ENCODE assay signal across 25 cellular contexts in the genomic region with DNA sequence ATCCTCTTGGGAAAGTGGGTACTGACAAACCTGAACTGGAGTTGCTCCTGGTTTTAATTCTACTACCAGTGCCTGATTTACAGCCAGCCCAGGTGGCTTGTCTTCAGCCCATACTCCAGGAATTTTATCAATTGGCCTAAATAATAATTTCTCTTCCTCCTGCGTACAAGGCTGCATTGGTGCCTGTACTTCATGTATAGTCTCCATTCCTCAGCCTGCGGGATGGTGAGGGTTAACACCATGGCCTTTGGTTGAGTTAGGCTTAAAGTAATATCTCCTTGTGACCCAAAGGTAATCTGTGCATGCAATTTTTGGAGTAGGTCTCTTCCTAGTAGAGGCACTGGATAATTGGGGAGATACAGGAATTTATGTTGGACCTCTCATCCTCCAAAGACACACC. TPM values are rescaled to one million over a fixed set of nuclear protein-coding genes. Genes with fewer than 3 reads are reported as not detected.
A peak's percentile ranks its signal among the peaks of the same experiment; 100 is the strongest.
DNase-seq lines count a peak whose midpoint lies in the region; ATAC-seq, FAIRE-seq and TF ChIP-seq lines count a peak whose summit lies in the region.
"Had no signal": no experiment of that assay in that cellular context is flagged by ENCODE, and none has a peak within 500 bp of the region (broad histone marks: within the 10 kb centered on the region; RNA-seq: fewer than 3 reads in every experiment).

No MANE protein-coding gene starts in this region.

- intact Hi-C loops in HepG2 (cut with micrococcal nuclease; ENCODE audit: unreplicated experiment) (no loop called here), right lobe of liver (cut with DNase I) (no loop called here), testis (cut with DNase I; ENCODE audit: low total_unique reads) (no loop called here)

- in situ Hi-C loops in HepG2 (cut with HindIII; ENCODE audit: extremely low pct_ligation_motif_present, low pct_unique_long_range_greater_than_20kb), result no loop called here

- no peak for FAIRE-seq in HepG2 (lab: Jason Lieb, UNC)
- FAIRE-seq: A549, D721Med, GM12878, H54 had no signal

- H3K36me3 ChIP-seq in HepG2 (replicated peaks in 1 of 2; ENCODE audit: control insufficient read depth in 1 of 2, insufficient read depth in 2 of 2, low read length in 2 of 2) (peaks cover 0 to 21% of the 10 kb centered on the region in 2 experiments; a peak in 3 of 5 replicates), right lobe of liver (no peaks in the 10 kb centered on the region), testis (ENCODE audit: low read depth, missing control alignments) (no peaks in the 10 kb centered on the region)
- H3K36me3 ChIP-seq: BE2C, HAP-1 had no signal

- no peak for TF ChIP-seq EP300 in HepG2 (IDR thresholded peaks at IDR 0.05; ENCODE audit: low read depth in 2 of 2, low read length in 2 of 2)
- no peak for TF ChIP-seq EP300 in HepG2 (CRISPR knock-in tag; IDR thresholded peaks at IDR 0.05; ENCODE audit: borderline replicate concordance)

- H3K9me3 Mint-ChIP-seq in neural crest cell, result peaks cover 32% of the 10 kb centered on the region

- no peak overlapping the region for H3K4me2 ChIP-seq in HepG2 (ENCODE audit: low read depth, low read length)
- H3K4me2 ChIP-seq: A549; BLaER1 treated with 17β-estradiol and CSF1 and Interleukin-3, amounts not matched to agents 10 nM and 100 nM had no signal

- CTCF ChIA-PET in HepG2 (lab: Yijun Ruan, JAX; ENCODE audit: low intra/inter-chr PET ratio, low total read pairs), result no interaction called here

- H3K9me3 ChIP-seq in HepG2 (ENCODE audit: low read length) (peaks cover 29% of the 10 kb centered on the region; the same call in 1 of the 2 replicates), right lobe of liver (peaks cover 0 to 7% (median 0%) of the 10 kb centered on the region in 4 donors), testis (no peaks in the 10 kb centered on the region)
- H3K9me3 ChIP-seq: BE2C had no signal

- H3K4me1 ChIP-seq in HepG2 (ENCODE audit: insufficient read depth, low read length), result peaks cover 43% of the 10 kb centered on the region
- H3K4me1 ChIP-seq in right lobe of liver, result no peaks in the 10 kb centered on the region
- H3K4me1 ChIP-seq in testis, result peaks cover 33% of the 10 kb centered on the region
- H3K4me1 ChIP-seq: A549, BE2C, HAP-1 had no signal

- POLR2A ChIA-PET in HepG2 (lab: Yijun Ruan, JAX), result no interaction called here

- WGBS in HepG2 (ENCODE audit: low lambda C conversion rate), result 97% methylated on average over 2 of the region's 2 CpGs
- no CpG with 5 or more reads among the region's 2 CpGs for WGBS in right lobe of liver (ENCODE audit: insufficient coverage, low coverage, low lambda C conversion rate, missing lambda C conversion rate)
- 94 to 97% methylated on average over 2 of the region's 2 CpGs for WGBS in testis, 2 donors

- TF ChIP-seq CTCF in HepG2 (CRISPR knock-in tag; IDR thresholded peaks at IDR 0.05), result no peak
- no peak for TF ChIP-seq CTCF in right lobe of liver (IDR thresholded peaks at IDR 0.05)
- TF ChIP-seq CTCF in neural crest cell (conservative IDR thresholded peaks at IDR 0.05), result no peak
- TF ChIP-seq CTCF in testis (IDR thresholded peaks at IDR 0.05), result no peak

- ATAC-seq in HepG2, result no peak
- no peak for ATAC-seq in right lobe of liver
- ATAC-seq in GM19023 (IDR thresholded peaks at IDR 0.05; ENCODE audit: unreplicated experiment), result no peak
- ATAC-seq: A549, GM12878 had no signal

- no peaks in the 10 kb centered on the region for H4K20me1 ChIP-seq in HepG2 (ENCODE audit: insufficient read depth, low read length)

- peaks cover 88% of the 10 kb centered on the region for H3K36me3 Mint-ChIP-seq in neural crest cell (ENCODE audit: low read depth)

- no peaks in the 10 kb centered on the region for H3K4me1 Mint-ChIP-seq in neural crest cell

- no peak for TF ChIP-seq RAD21 in HepG2 (CRISPR knock-in tag; IDR thresholded peaks at IDR 0.05)

- TF ChIP-seq POLR2A in HepG2 (IDR thresholded peaks at IDR 0.05; ENCODE audit: insufficient read depth in 1 of 2, low read depth in 2 of 2, low read length in 2 of 2), result no peak
- TF ChIP-seq POLR2A in right lobe of liver (IDR thresholded peaks at IDR 0.05), result no peak
- no peak for TF ChIP-seq POLR2A in testis (IDR thresholded peaks at IDR 0.05)

- H3K4me3 Mint-ChIP-seq in neural crest cell, result peak overlapping the region; percentile 45
- H3K4me3 Mint-ChIP-seq: CD14-positive monocyte; CD4-positive, alpha-beta T cell; CD8-positive, alpha-beta memory T cell; HFFc6 had no signal

- H3K27ac ChIP-seq in HepG2 (ENCODE audit: extremely low read length, insufficient read depth, low read length), result no peak overlapping the region
- no peak overlapping the region for H3K27ac ChIP-seq in right lobe of liver
- H3K27ac ChIP-seq in testis, result peak overlapping the region; percentile 47 to 75
- H3K27ac ChIP-seq: A549; BLaER1 treated with 17β-estradiol and CSF1 and Interleukin-3, amounts not matched to agents 10 nM and 100 nM had no signal

- no peak overlapping the region for H3K9ac ChIP-seq in HepG2 (ENCODE audit: insufficient read depth, low read depth, low read length)
- H3K9ac ChIP-seq: BLaER1 treated with 17β-estradiol and CSF1 and Interleukin-3, amounts not matched to agents 10 nM and 100 nM had no signal

- DNase-seq in HepG2 (ENCODE audit: low spot score) (no peak), right lobe of liver (no peak), neural crest cell (ENCODE audit: low read depth, low spot score) (no peak), testis (no peak), nucleus accumbens (lab: John Stamatoyannopoulos, UW) (no peak)
- DNase-seq: 8988T; ACHN; AML-193; BE2C; CD4-positive, alpha-beta T cell; CD8-positive, alpha-beta memory T cell; DMS 273 treated with DMSO at 0.1 percent for 48 hours; DMS79; EL; GDM1; GOT3; HFFc6 had no signal

- H3K27ac Mint-ChIP-seq in neural crest cell (ENCODE audit: unreplicated experiment), result no peak overlapping the region
- H3K27ac Mint-ChIP-seq: CD14-positive monocyte; CD4-positive, alpha-beta T cell; CD8-positive, alpha-beta memory T cell; HFFc6 had no signal

- H3K4me3 ChIP-seq in HepG2 (replicated peaks in 1 of 3; ENCODE audit: insufficient read depth in 1 of 3, low read depth in 2 of 3, low read length in 3 of 3) (no peak overlapping the region), right lobe of liver (no peak overlapping the region), testis (no peak overlapping the region)
- H3K4me3 ChIP-seq: A549, GM12878, HAP-1 had no signal

- no peak overlapping the region for H2AFZ ChIP-seq in HepG2 (ENCODE audit: low read length)

- H3K27me3 ChIP-seq in HepG2 (ENCODE audit: control insufficient read depth in 1 of 2, insufficient read depth in 2 of 2, low read length in 2 of 2) (no peaks in the 10 kb centered on the region), right lobe of liver (no peaks in the 10 kb centered on the region), testis (no peaks in the 10 kb centered on the region)
- H3K27me3 ChIP-seq: BE2C; BLaER1 treated with 17β-estradiol and CSF1 and Interleukin-3, amounts not matched to agents 10 nM and 100 nM had no signal

- H3K79me2 ChIP-seq in HepG2 (ENCODE audit: insufficient read depth, low read length), result peaks cover 7% of the 10 kb centered on the region

- no peaks in the 10 kb centered on the region for H3K27me3 Mint-ChIP-seq in neural crest cell (ENCODE audit: low read depth)
- H3K27me3 Mint-ChIP-seq: CD4-positive, alpha-beta T cell; CD8-positive, alpha-beta memory T cell had no signal

- BruUV-seq in HepG2 (replicated peaks; lab: Mats Ljungman, UMichigan), result no TSS peak

RNA-seq across cellular contexts. Expression of a gene that starts 5.5 kb away (rescaled TPM):
- 3.9 and 6.6 TPM in 2 replicates for total RNA-seq in HepG2 (2016; rRNA removed; fragmentation: Illumina TruSeq; extraction: Trizol)
- total RNA-seq in HepG2 (2016; cell fraction: cytosol; rRNA removed; fragmentation: Illumina TruSeq; extraction: Trizol; ENCODE audit: low read depth), result 0.18 and 0.51 TPM in 2 replicates
- 4.1 and 5.5 TPM in 2 replicates for total RNA-seq in HepG2 (2016; cell fraction: insoluble cytoplasmic fraction; rRNA removed; fragmentation: Illumina TruSeq; extraction: Trizol)
- total RNA-seq in HepG2 (2016; cell fraction: membrane; rRNA removed; fragmentation: Illumina TruSeq; extraction: Trizol), result 0.86 and 1.3 TPM in 2 replicates
- total RNA-seq in HepG2 (2016; cell fraction: nucleus; rRNA removed; fragmentation: Illumina TruSeq; extraction: Trizol), result 17.8 and 18.6 TPM in 2 replicates
- 20.0 and 20.4 TPM in 2 replicates for polyA plus RNA-seq in HepG2 (2011; rRNA removed)
- polyA plus RNA-seq in HepG2 (2011; cell fraction: cytosol; rRNA removed), result 2.5 and 4.6 TPM in 2 replicates
- polyA plus RNA-seq in HepG2 (2011; cell fraction: nucleus; rRNA removed), result 32.2 and 47.0 TPM in 2 replicates
- polyA plus RNA-seq in HepG2 (2012), result 11.3 and 17.9 TPM in 2 replicates
- 0.15 and 0.19 TPM in 2 replicates for polyA plus RNA-seq in HepG2 (2016; cell fraction: cytosol; fragmentation: Illumina TruSeq; extraction: Trizol; ENCODE audit: low read depth)
- 2.3 and 2.9 TPM in 2 replicates for polyA plus RNA-seq in HepG2 (2016; cell fraction: insoluble cytoplasmic fraction; fragmentation: Illumina TruSeq; extraction: Trizol; ENCODE audit: low read depth)
- 0.51 and 0.56 TPM in 2 replicates for polyA plus RNA-seq in HepG2 (2016; cell fraction: membrane; fragmentation: Illumina TruSeq; extraction: Trizol; ENCODE audit: low read depth)
- 38.6 and 39.6 TPM in 2 replicates for polyA plus RNA-seq in HepG2 (2016; cell fraction: nucleus; fragmentation: Illumina TruSeq; extraction: Trizol; ENCODE audit: insufficient read depth, low read depth)
- polyA minus RNA-seq in HepG2 (2011; rRNA and poly(A)+ RNA removed; ENCODE audit: low replicate concordance), result 0.14 and 9.5 TPM in 2 replicates
- 7.1 and 8.9 TPM in 2 replicates for polyA minus RNA-seq in HepG2 (2011; cell fraction: cytosol; rRNA and poly(A)+ RNA removed)
- 175 and 179 TPM in 2 replicates for polyA minus RNA-seq in HepG2 (2011; cell fraction: nucleus; rRNA and poly(A)+ RNA removed)
- 1 to 10 TPM; 1.6 to 3.8 (median 3.0) TPM for total RNA-seq in right lobe of liver
- total RNA-seq in neural crest cell, result 26.0 and 27.7 TPM in 2 replicates
- total RNA-seq in testis, result 10 to 100 TPM; 43.5 to 45.7 TPM
- 5.8 TPM for polyA plus RNA-seq in testis (ENCODE audit: insufficient read depth, low read depth, low replicate concordance)

RNA-seq across cellular contexts. Expression of a gene that starts 10.2 kb away (rescaled TPM):
- 12.0 and 20.4 TPM in 2 replicates for total RNA-seq in HepG2 (2016; rRNA removed; fragmentation: Illumina TruSeq; extraction: Trizol)
- total RNA-seq in HepG2 (2016; cell fraction: cytosol; rRNA removed; fragmentation: Illumina TruSeq; extraction: Trizol; ENCODE audit: low read depth), result 4.2 and 5.2 TPM in 2 replicates
- total RNA-seq in HepG2 (2016; cell fraction: insoluble cytoplasmic fraction; rRNA removed; fragmentation: Illumina TruSeq; extraction: Trizol), result 11.8 and 20.6 TPM in 2 replicates
- total RNA-seq in HepG2 (2016; cell fraction: membrane; rRNA removed; fragmentation: Illumina TruSeq; extraction: Trizol), result 10.8 and 11.0 TPM in 2 replicates
- total RNA-seq in HepG2 (2016; cell fraction: nucleus; rRNA removed; fragmentation: Illumina TruSeq; extraction: Trizol), result 43.8 and 47.3 TPM in 2 replicates
- 86.3 and 91.5 TPM in 2 replicates for polyA plus RNA-seq in HepG2 (2011; rRNA removed)
- 34.9 and 51.4 TPM in 2 replicates for polyA plus RNA-seq in HepG2 (2011; cell fraction: cytosol; rRNA removed)
- polyA plus RNA-seq in HepG2 (2011; cell fraction: nucleus; rRNA removed), result 133 and 172 TPM in 2 replicates
- polyA plus RNA-seq in HepG2 (2012), result 61.3 and 79.8 TPM in 2 replicates
- polyA plus RNA-seq in HepG2 (2016; cell fraction: cytosol; fragmentation: Illumina TruSeq; extraction: Trizol; ENCODE audit: low read depth), result 4.3 and 5.7 TPM in 2 replicates
- 11.4 and 12.5 TPM in 2 replicates for polyA plus RNA-seq in HepG2 (2016; cell fraction: insoluble cytoplasmic fraction; fragmentation: Illumina TruSeq; extraction: Trizol; ENCODE audit: low read depth)
- 5.7 and 11.4 TPM in 2 replicates for polyA plus RNA-seq in HepG2 (2016; cell fraction: membrane; fragmentation: Illumina TruSeq; extraction: Trizol; ENCODE audit: low read depth)
- 43.2 and 50.3 TPM in 2 replicates for polyA plus RNA-seq in HepG2 (2016; cell fraction: nucleus; fragmentation: Illumina TruSeq; extraction: Trizol; ENCODE audit: insufficient read depth, low read depth)
- 3.1 and 62.8 TPM in 2 replicates for polyA minus RNA-seq in HepG2 (2011; rRNA and poly(A)+ RNA removed; ENCODE audit: low replicate concordance)
- polyA minus RNA-seq in HepG2 (2011; cell fraction: cytosol; rRNA and poly(A)+ RNA removed), result 25.1 and 31.4 TPM in 2 replicates
- 275 and 346 TPM in 2 replicates for polyA minus RNA-seq in HepG2 (2011; cell fraction: nucleus; rRNA and poly(A)+ RNA removed)
- 1 to 10 TPM; 4.2 to 5.3 (median 4.9) TPM for total RNA-seq in right lobe of liver
- 33.0 and 38.1 TPM in 2 replicates for total RNA-seq in neural crest cell
- 10 to 100 TPM; 75.7 to 92.4 TPM for total RNA-seq in testis
- 14.8 TPM for polyA plus RNA-seq in testis (ENCODE audit: insufficient read depth, low read depth, low replicate concordance)

Comparison
In these comparisons a context has a peak if more than half of its experiments do, and no peak if none do; other contexts are left out.
1. H3K27ac ChIP-seq: peak in testis (2 of 2); none in HepG2 (single experiment) and right lobe of liver (0 of 3).